Comparison of ENCODE assay signal across 2 cellular contexts in genomic region chr16:15996432-15997109, GRCh38.
TF ChIP-seq lines count a peak whose summit lies in the region.

No MANE protein-coding gene starts in this region.

TF ChIP-seq in K562, 482 proteins besides CTCF, POLR2A, EP300 and RAD21 (continues in another document):
- TF ChIP-seq ZFP91 (CRISPR knock-in tag; IDR thresholded peaks at IDR 0.05) (no peak), ZNF324 (CRISPR knock-in tag; IDR thresholded peaks at IDR 0.05) (no peak), SFPQ (IDR thresholded peaks at IDR 0.05; ENCODE audit: low read depth, low read length) (no peak), MEF2D (tag; conservative IDR thresholded peaks at IDR 0.05; ENCODE audit: low read depth) (peak; percentile 48; the same call in 1 of the 2 replicates), FOXO4 (CRISPR knock-in tag; IDR thresholded peaks at IDR 0.05) (no peak), RBBP5 (IDR thresholded peaks at IDR 0.05; ENCODE audit: borderline replicate concordance, insufficient read depth, low read length, poor library complexity, severe bottlenecking) (no peak), EGR1 (conservative IDR thresholded peaks at IDR 0.05) (no peak), ZNF224 (CRISPR knock-in tag; IDR thresholded peaks at IDR 0.05) (no peak), POLR2B (IDR thresholded peaks at IDR 0.05; ENCODE audit: low read depth, partially characterized antibody) (no peak), KLF16 (IDR thresholded peaks at IDR 0.05) (no peak), KDM4B (IDR thresholded peaks at IDR 0.05; ENCODE audit: borderline replicate concordance in 2 of 2, low read depth in 1 of 2) (no peak), FOXP1 (CRISPR knock-in tag; IDR thresholded peaks at IDR 0.05) (no peak), RBM17 (IDR thresholded peaks at IDR 0.05; ENCODE audit: borderline replicate concordance, low read depth, low read length) (no peak), ZNF408 (CRISPR knock-in tag; IDR thresholded peaks at IDR 0.05; ENCODE audit: low read depth) (no peak), KDM5B (IDR thresholded peaks at IDR 0.05; ENCODE audit: insufficient replicate concordance, low read depth, low read length) (no peak), ETS2 (tag; IDR thresholded peaks at IDR 0.05; ENCODE audit: borderline replicate concordance, poor library complexity, severe bottlenecking) (no peak), RBM25 (IDR thresholded peaks at IDR 0.05; ENCODE audit: low read depth, low read length, severe bottlenecking) (no peak), CBFA2T2 (conservative IDR thresholded peaks at IDR 0.05) (peak; percentile 27), SETDB1 (IDR thresholded peaks at IDR 0.05; ENCODE audit: low read length) (no peak), IRF2 (CRISPR knock-in tag; IDR thresholded peaks at IDR 0.05) (no peak), PKNOX1 (IDR thresholded peaks at IDR 0.05) (no peak), BRCA1 (IDR thresholded peaks at IDR 0.05) (no peak), BRCA1 (CRISPR knock-in tag; IDR thresholded peaks at IDR 0.05) (no peak), TBP (optimal IDR thresholded peaks at IDR 0.05; ENCODE audit: low read depth, low read length) (no peak), CAMTA2 (CRISPR knock-in tag; conservative IDR thresholded peaks at IDR 0.05) (no peak), SNRNP70 (optimal IDR thresholded peaks at IDR 0.05; ENCODE audit: low read depth, low read length) (no peak), KAT8 (IDR thresholded peaks at IDR 0.05; ENCODE audit: low read depth) (no peak), ZNF134 (CRISPR knock-in tag; conservative IDR thresholded peaks at IDR 0.05) (no peak), FOSL1 (tag; conservative IDR thresholded peaks at IDR 0.05) (peak; percentile 82), PML (IDR thresholded peaks at IDR 0.05; ENCODE audit: low read length) (no peak), BRF2 (IDR thresholded peaks at IDR 0.05; ENCODE audit: borderline replicate concordance, insufficient read depth, insufficient read length) (no peak)

TF ChIP-seq in HepG2, 621 proteins besides CTCF, POLR2A, EP300 and RAD21 (continues in another document):
- TF ChIP-seq PBX2 (CRISPR knock-in tag; IDR thresholded peaks at IDR 0.05) = 0 out of 2 replicates have a peak, but pooled peaks have one; percentile 32
- TF ChIP-seq FOXP4 (CRISPR knock-in tag; IDR thresholded peaks at IDR 0.05) = peak; percentile 88
- TF ChIP-seq ZNF460 (CRISPR knock-in tag; IDR thresholded peaks at IDR 0.05; ENCODE audit: borderline replicate concordance) = no peak
- 0 out of 2 replicates have a peak, but pooled peaks have one; percentile 41 for TF ChIP-seq ZNF280B (CRISPR knock-in tag; IDR thresholded peaks at IDR 0.05; ENCODE audit: borderline replicate concordance)
- TF ChIP-seq ZNF510 (CRISPR knock-in tag; IDR thresholded peaks at IDR 0.05; ENCODE audit: low read depth) = no peak
- TF ChIP-seq ZFP41 (CRISPR knock-in tag; IDR thresholded peaks at IDR 0.05; ENCODE audit: borderline replicate concordance) = 0 out of 2 replicates have a peak, but pooled peaks have one; percentile 46
- peak; percentile 89; the same call in 1 of the 2 replicates for TF ChIP-seq DNMT3B (CRISPR knock-in tag; conservative IDR thresholded peaks at IDR 0.05)
- peak; percentile 73 for TF ChIP-seq HIC2 (CRISPR knock-in tag; IDR thresholded peaks at IDR 0.05; ENCODE audit: low read depth)
- no peak for TF ChIP-seq ZNF841 (CRISPR knock-in tag; IDR thresholded peaks at IDR 0.05; ENCODE audit: borderline replicate concordance)
- TF ChIP-seq BCLAF1 (IDR thresholded peaks at IDR 0.05) = no peak
- peak; percentile 35; the same call in 1 of the 2 replicates for TF ChIP-seq NAIF1 (CRISPR knock-in tag; IDR thresholded peaks at IDR 0.05; ENCODE audit: borderline replicate concordance)
- peak; percentile 74 for TF ChIP-seq BHLHE40 (IDR thresholded peaks at IDR 0.05; ENCODE audit: low read length)
- peak in 1 of 2 experiments; percentile 38; a peak in 1 of 4 replicates for TF ChIP-seq ATF4 (CRISPR knock-in tag; IDR thresholded peaks at IDR 0.05)
- no peak for TF ChIP-seq CBX1 (IDR thresholded peaks at IDR 0.05; ENCODE audit: low read depth)
- no peak for TF ChIP-seq ZNF570 (CRISPR knock-in tag; IDR thresholded peaks at IDR 0.05; ENCODE audit: borderline replicate concordance)
- TF ChIP-seq HDAC2 (CRISPR knock-in tag; IDR thresholded peaks at IDR 0.05) = peak; percentile 93
- no peak for TF ChIP-seq IKZF1 (IDR thresholded peaks at IDR 0.05)
- TF ChIP-seq SMARCC2 (IDR thresholded peaks at IDR 0.05) = peak; percentile 86
- 0 out of 2 replicates have a peak, but pooled peaks have one; percentile 53 for TF ChIP-seq AHR (CRISPR knock-in tag; IDR thresholded peaks at IDR 0.05)
- TF ChIP-seq KLF6 (CRISPR knock-in tag; IDR thresholded peaks at IDR 0.05) = peak; percentile 43; the same call in 1 of the 2 replicates
- TF ChIP-seq FOXM1 (CRISPR knock-in tag; IDR thresholded peaks at IDR 0.05) = no peak
- TF ChIP-seq TEF (CRISPR knock-in tag; IDR thresholded peaks at IDR 0.05) = no peak
- peak; percentile 24 for TF ChIP-seq YY1 (IDR thresholded peaks at IDR 0.05; ENCODE audit: insufficient read depth, insufficient replicate concordance, low read depth, low read length)
- peak; percentile 91; the same call in 1 of the 2 replicates for TF ChIP-seq FOXK1 (CRISPR knock-in tag; IDR thresholded peaks at IDR 0.05; ENCODE audit: borderline replicate concordance, low read depth)
- no peak; the same call in 1 of the 2 replicates for TF ChIP-seq SAFB2 (CRISPR knock-in tag; IDR thresholded peaks at IDR 0.05; ENCODE audit: borderline replicate concordance, low read depth)
- no peak for TF ChIP-seq MED13 (CRISPR knock-in tag; IDR thresholded peaks at IDR 0.05)
- TF ChIP-seq ZFP36L2 (CRISPR knock-in tag; IDR thresholded peaks at IDR 0.05) = no peak
- TF ChIP-seq ZNF775 (CRISPR knock-in tag; IDR thresholded peaks at IDR 0.05; ENCODE audit: borderline replicate concordance) = no peak
- TF ChIP-seq ZNF784 (CRISPR knock-in tag; IDR thresholded peaks at IDR 0.05; ENCODE audit: borderline replicate concordance) = no peak
- TF ChIP-seq SOX5 (CRISPR knock-in tag; IDR thresholded peaks at IDR 0.05; ENCODE audit: borderline replicate concordance) = peak; percentile 83; the same call in 1 of the 2 replicates
- peak; percentile 64; the same call in 1 of the 2 replicates for TF ChIP-seq GATAD1 (CRISPR knock-in tag; IDR thresholded peaks at IDR 0.05)
- peak; percentile 68 for TF ChIP-seq ZNF605 (CRISPR knock-in tag; IDR thresholded peaks at IDR 0.05)
- TF ChIP-seq ZNF512B (CRISPR knock-in tag; IDR thresholded peaks at IDR 0.05; ENCODE audit: borderline replicate concordance) = no peak
- no peak for TF ChIP-seq SMAD9 (CRISPR knock-in tag; IDR thresholded peaks at IDR 0.05)
- TF ChIP-seq FOXO1 (CRISPR knock-in tag; IDR thresholded peaks at IDR 0.05) = peak; percentile 92
- peak; percentile 57; the same call in 1 of the 2 replicates for TF ChIP-seq ZBTB7A (CRISPR knock-in tag; IDR thresholded peaks at IDR 0.05)
- TF ChIP-seq TEAD3 (CRISPR knock-in tag; optimal IDR thresholded peaks at IDR 0.05; ENCODE audit: borderline replicate concordance) = peak; percentile 98
